In genomic region chr16:27596411-27596810, GRCh38 we compare ENCODE assay signal across 21 cellular contexts.
"Had no signal": no experiment of that assay in that cellular context is flagged by ENCODE, and none has a peak within 500 bp of the region (broad histone marks: within the 10 kb centered on the region; RNA-seq: fewer than 3 reads in every experiment).

No MANE protein-coding gene starts in this region.

- H3K4me3 ChIP-seq: thoracic aorta had no signal

- ATAC-seq: left ventricle myocardium superior; natural killer cell treated with Interleukin-12 subunit alpha and Interleukin-12 subunit beta and Interleukin-15 and Interleukin-18, amount 100 ng/mL, for 72 hours; sciatic nerve; stimulated activated naive B cell treated with anti-CD40 and anti-IgM and Interleukin-4, amounts not matched to agents 10 μg/mL and 1 μg/mL and 100 μg/mL, for 72 hours had no signal

- H3K36me3 ChIP-seq: thoracic aorta had no signal

- H3K9me3 ChIP-seq: thoracic aorta had no signal

- FAIRE-seq: colon, frontal cortex, islet of Langerhans, small intestine had no signal

- DNase-seq: activated CD4-positive, alpha-beta T cell treated with anti-CD3 and anti-CD28 coated beads for 4 hours; activated CD4-positive, alpha-beta T cell treated with anti-CD3 and anti-CD28 coated beads, Interleukin-2, amount 50 U/mL, for 48 hours; activated CD4-positive, CD25-positive, alpha-beta regulatory T cell; activated effector memory CD4-positive, alpha-beta T cell treated with Interleukin-2 at 50 U/mL for 16 hours; activated naive CD4-positive, alpha-beta T cell treated with anti-CD3 and anti-CD28 coated beads, Interleukin-2, amount 10 ng/mL, durations not matched to agents 7 days and 5 days; activated T-cell treated with anti-CD3 and anti-CD28 coated beads, Interleukin-2, amount 50 U/mL, for 48 hours; effector memory CD4-positive, alpha-beta T cell; hypothalamus; left ventricle myocardium superior; mammary epithelial cell; occipital lobe; small intestine; stimulated activated CD4-positive, alpha-beta T cell treated with anti-CD3 and anti-CD28 coated beads, Interleukin-15, amount 100 ng/mL, for 24 hours; stimulated activated naive B cell treated with anti-CD40 and anti-IgM and Interleukin-4, amounts not matched to agents 10 μg/mL and 1 μg/mL and 100 μg/mL, for 72 hours; T1000 had no signal

- H3K27ac ChIP-seq: thoracic aorta had no signal
